21 cellular contexts compared by ENCODE assay signal in genomic region chr1:147585640-147586383, GRCh38. TPM values are rescaled to one million over a fixed set of nuclear protein-coding genes. Genes with fewer than 3 reads are reported as not detected.
DNase-seq lines count a peak whose midpoint lies in the region; ATAC-seq and TF ChIP-seq lines count a peak whose summit lies in the region.
"Had no signal": no experiment of that assay in that cellular context is flagged by ENCODE, and none has a peak within 500 bp of the region (broad histone marks: within the 10 kb centered on the region; RNA-seq: fewer than 3 reads in every experiment).

No MANE protein-coding gene starts in this region.

- H3K27ac ChIP-seq in sigmoid colon (peak overlapping the region in 3 of 4 donors; percentile 12 to 28 (median 15)), tibial artery (no peak overlapping the region)
- H3K27ac ChIP-seq: esophagus muscularis mucosa, gastroesophageal sphincter had no signal

- ATAC-seq in HG03460 (IDR thresholded peaks at IDR 0.05; ENCODE audit: unreplicated experiment) = no peak
- ATAC-seq: gastroesophageal sphincter, T-cell had no signal

- 32 to 67% methylated on average over 6 of the region's 6 CpGs for WGBS in sigmoid colon, 2 donors

- no peaks in the 10 kb centered on the region for H3K27me3 ChIP-seq in sigmoid colon
- no peaks in the 10 kb centered on the region for H3K27me3 ChIP-seq in tibial artery
- H3K27me3 ChIP-seq: esophagus muscularis mucosa, gastroesophageal sphincter had no signal

- no peak for TF ChIP-seq EP300 in sigmoid colon (IDR thresholded peaks at IDR 0.05)

- DNase-seq in stimulated activated CD4-positive, alpha-beta T cell treated with anti-CD3 and anti-CD28 coated beads, Interleukin-2, amount 100 ng/mL, for 4 hours (ENCODE audit: low read depth) = peak; percentile 9
- no peak for DNase-seq in stimulated activated CD4-positive, alpha-beta T cell treated with anti-CD3 and anti-CD28 coated beads, Interleukin-12 subunit alpha, Interleukin-12 subunit beta, amount 100 ng/mL, for 4 hours
- peak; percentile 23 for DNase-seq in M059J (ENCODE audit: low read depth)
- no peak for DNase-seq in sigmoid colon
- DNase-seq in tibial artery = no peak
- no peak for DNase-seq in NCI-H345 treated with DMSO at 0.1 percent for 48 hours (lab: John Stamatoyannopoulos, UW; ENCODE audit: unreplicated experiment)
- DNase-seq: activated naive CD4-positive, alpha-beta T cell treated with anti-CD3 and anti-CD28 coated beads, Interleukin-2, amount 50 U/mL, for 16 hours; effector CD8-positive, alpha-beta T cell; KBM-7; left ventricle myocardium superior; NCI-H1092; NCI-H2171 treated with DMSO at 0.1 percent for 48 hours; OCI-M1; Right ventricle myocardium superior; stimulated activated naive CD4-positive, alpha-beta T cell treated with Interleukin-2 at 50 U/mL for 16 hours; T-cell; trophoblast cell had no signal

- TF ChIP-seq CTCF in sigmoid colon (IDR thresholded peaks at IDR 0.05) = no peak
- TF ChIP-seq CTCF in tibial artery (IDR thresholded peaks at IDR 0.05) = no peak

- H3K9me3 ChIP-seq in iPS-18c (ENCODE audit: control insufficient read depth, insufficient read depth, low read length) (no peaks in the 10 kb centered on the region), sigmoid colon (no peaks in the 10 kb centered on the region), tibial artery (no peaks in the 10 kb centered on the region)
- H3K9me3 ChIP-seq: esophagus muscularis mucosa, gastroesophageal sphincter had no signal

- H3K4me3 ChIP-seq in iPS-18c (ENCODE audit: insufficient read depth, low read depth, low read length) (peak overlapping the region; percentile 17; the same call in 1 of the 2 replicates), sigmoid colon (no peak overlapping the region), tibial artery (no peak overlapping the region)
- H3K4me3 ChIP-seq: esophagus muscularis mucosa, gastroesophageal sphincter had no signal

- no peak for TF ChIP-seq POLR2A in sigmoid colon (IDR thresholded peaks at IDR 0.05)

- H3K4me1 ChIP-seq in sigmoid colon (peaks cover 0 to 43% (median 23%) of the 10 kb centered on the region in 4 donors), tibial artery (no peaks in the 10 kb centered on the region)

- intact Hi-C loops in sigmoid colon (cut with DNase I) = no loop called here
- intact Hi-C loops in tibial artery (cut with DNase I; ENCODE audit: low total_unique reads) = no loop called here

- H3K36me3 ChIP-seq in sigmoid colon (no peaks in the 10 kb centered on the region), tibial artery (no peaks in the 10 kb centered on the region)
- H3K36me3 ChIP-seq: esophagus muscularis mucosa, gastroesophageal sphincter had no signal

RNA-seq across cellular contexts. Expression of gene BCL9, which starts 44.5 kb away (rescaled TPM):
- total RNA-seq in M059J (2014; rRNA removed; shearing (Covaris generic)) = 8.8 and 18.1 TPM in 2 replicates
- total RNA-seq in sigmoid colon = 10 to 100 TPM; 12.8 to 21.9 (median 15.4) TPM
- polyA plus RNA-seq in sigmoid colon = 10 to 100 TPM in 1 of 3 donors, 1 to 10 TPM in 2; 2.5 to 12.0 (median 3.0) TPM

Comparison
In these comparisons a context has a peak if more than half of its experiments do, and no peak if none do; other contexts are left out.
1. DNase-seq: peak in stimulated activated CD4-positive, alpha-beta T cell treated with anti-CD3 and anti-CD28 coated beads, Interleukin-2, amount 100 ng/mL, for 4 hours (single experiment) and M059J (single experiment); none in stimulated activated CD4-positive, alpha-beta T cell treated with anti-CD3 and anti-CD28 coated beads, Interleukin-12 subunit alpha, Interleukin-12 subunit beta, amount 100 ng/mL, for 4 hours (single experiment), sigmoid colon (single experiment), tibial artery (0 of 2) and NCI-H345 treated with DMSO at 0.1 percent for 48 hours (single experiment).
2. H3K27ac ChIP-seq: peak in sigmoid colon (3 of 4); none in tibial artery (0 of 2).